ENCODE assay signal across 15 cellular contexts in genomic region chr11:10072841-10073240, GRCh38.
DNase-seq lines count a peak whose midpoint lies in the region; ATAC-seq and TF ChIP-seq lines count a peak whose summit lies in the region.
"Had no signal": no experiment of that assay in that cellular context is flagged by ENCODE, and none has a peak within 500 bp of the region (broad histone marks: within the 10 kb centered on the region; RNA-seq: fewer than 3 reads in every experiment).

No MANE protein-coding gene starts in this region.

- intact Hi-C loops in IMR-90 (cut with micrococcal nuclease) (loop anchor here (10.0 kb wide), 1 partner anchor 218 kb away; no protein-coding TSS in a partner anchor), Right ventricle myocardium inferior (cut with DNase I) (no loop called here)

- H3K14ac ChIP-seq in IMR-90 (replicated peaks; ENCODE audit: low read depth, low read length): peak overlapping the region; percentile 21

- no peaks in the 10 kb centered on the region; the same call in 1 of the 2 replicates for H4K20me1 ChIP-seq in IMR-90 (ENCODE audit: insufficient read depth, low read length)

- TF ChIP-seq RAD21 in IMR-90 (IDR thresholded peaks at IDR 0.05; ENCODE audit: low read length): no peak

- H4K5ac ChIP-seq in IMR-90 (ENCODE audit: low read depth, low read length): peak overlapping the region; percentile 77; the same call in 1 of the 2 replicates

- POLR2A ChIA-PET in IMR-90 (lab: Charles Lee; ENCODE audit: unreplicated experiment): interaction anchor here (0.7 kb wide), 1 partner anchor 21 kb away, joined by 3 read pairs; no protein-coding TSS in a partner anchor

- no peak overlapping the region; the same call in 2 of the 3 replicates for H2BK15ac ChIP-seq in IMR-90 (ENCODE audit: low read depth, low read length)

- in situ Hi-C loops in IMR-90 (cut with MboI; ENCODE audit: low sequenced_read_pairs): no loop called here

- H3K4me1 ChIP-seq in IMR-90 (ENCODE audit: control insufficient read depth, insufficient read depth, low read length): peaks cover 15% of the 10 kb centered on the region
- H3K4me1 ChIP-seq: Peyer's patch had no signal

- H3K36me3 ChIP-seq in IMR-90 (ENCODE audit: control insufficient read depth, insufficient read depth, low read length): no peaks in the 10 kb centered on the region
- H3K36me3 ChIP-seq: Peyer's patch had no signal

- DNase-seq in EL (peak; percentile 35), IMR-90 (peak; percentile 35), astrocyte of the hippocampus (ENCODE audit: low read depth, low spot score) (peak; percentile 8), iris pigment epithelial cell (ENCODE audit: low read depth) (peak; percentile 31), H4 (ENCODE audit: low spot score) (no peak), Right ventricle myocardium inferior (ENCODE audit: missing footprints) (no peak)
- DNase-seq: CD4-positive, CD25-positive, alpha-beta regulatory T cell; DMS79; H7; Kasumi-1; NCI-H1105; NCI-H2029 treated with DMSO at 0.1 percent for 48 hours; NCI-H524 treated with DMSO at 0.1 percent for 48 hours; Peyer's patch had no signal

- peak overlapping the region; percentile 75; the same call in 1 of the 2 replicates for H3K27ac ChIP-seq in IMR-90 (ENCODE audit: insufficient read depth, low read length)
- H3K27ac ChIP-seq: Peyer's patch had no signal

- no peak overlapping the region; the same call in 1 of the 2 replicates for H3K4me2 ChIP-seq in IMR-90 (ENCODE audit: low read depth, low read length)

- no peaks in the 10 kb centered on the region for H3K27me3 ChIP-seq in IMR-90 (ENCODE audit: control insufficient read depth, insufficient read depth, low read length)
- H3K27me3 ChIP-seq: Peyer's patch had no signal

- H3K4me3 ChIP-seq in IMR-90 (ENCODE audit: insufficient read depth, low read depth, low read length): no peak overlapping the region
- H3K4me3 ChIP-seq: Peyer's patch had no signal

- no peaks in the 10 kb centered on the region for H3K9me3 ChIP-seq in IMR-90 (ENCODE audit: control insufficient read depth, insufficient read depth, low read length)
- H3K9me3 ChIP-seq: Peyer's patch had no signal

- peak overlapping the region; percentile 76 for H2BK5ac ChIP-seq in IMR-90 (ENCODE audit: low read depth, low read length, poor library complexity, severe bottlenecking)

- H4K8ac ChIP-seq in IMR-90 (ENCODE audit: low read depth in 2 of 2, low read length in 2 of 2): peak overlapping the region in 1 of 2 experiments; percentile 63; a peak in 1 of 4 replicates

- BruUV-seq in IMR-90 (replicated peaks; lab: Mats Ljungman, UMichigan): no TSS peak

- ATAC-seq in IMR-90 (ENCODE audit: low read depth) (no peak), Right ventricle myocardium inferior (no peak), GM21529 (IDR thresholded peaks at IDR 0.05; ENCODE audit: unreplicated experiment) (no peak)

- no peak for TF ChIP-seq CTCF in IMR-90 (conservative IDR thresholded peaks at IDR 0.05; ENCODE audit: low read depth, low read length)

- H2BK120ac ChIP-seq in IMR-90 (ENCODE audit: low read depth, low read length): peak overlapping the region; percentile 74

- H2AK9ac ChIP-seq in IMR-90 (replicated peaks; ENCODE audit: low read depth, low read length, poor library complexity): no peak overlapping the region

- H3K9me1 ChIP-seq in IMR-90 (ENCODE audit: insufficient read depth, low read length): peaks cover 11% of the 10 kb centered on the region

- dilution Hi-C loops in IMR-90 (cut with HindIII; ENCODE audit: low sequenced_read_pairs, unreplicated experiment): no loop called here

- peak overlapping the region; percentile 61 for H3K4ac ChIP-seq in IMR-90 (ENCODE audit: low read depth, low read length)

- H4K91ac ChIP-seq in IMR-90 (ENCODE audit: insufficient read depth, low read depth, low read length): peak overlapping the region; percentile 74

- H2AK5ac ChIP-seq in IMR-90 (ENCODE audit: low read depth, low read length): peak overlapping the region; percentile 85

- no peak overlapping the region for H3K9ac ChIP-seq in IMR-90 (ENCODE audit: low read depth, low read length)

- H2AFZ ChIP-seq in IMR-90 (replicated peaks; ENCODE audit: low read length, poor library complexity): no peak overlapping the region

- no peak for TF ChIP-seq POLR2A in IMR-90 (IDR thresholded peaks at IDR 0.05; ENCODE audit: low read depth, low read length)

- CTCF ChIA-PET in IMR-90 (lab: Yijun Ruan, JAX): no interaction called here

- H3K56ac ChIP-seq in IMR-90 (ENCODE audit: extremely low read depth, insufficient read depth, low read length): no peak overlapping the region; the same call in 1 of the 2 replicates

- WGBS in IMR-90 (ENCODE audit: extremely low coverage in 2 of 2, insufficient read length in 1 of 2), 2 experiments: no CpG with 5 or more reads among the region's 3 CpGs

- peak overlapping the region; percentile 53; the same call in 1 of the 2 replicates for H2BK20ac ChIP-seq in IMR-90 (ENCODE audit: low read depth, low read length)

- H3K23ac ChIP-seq in IMR-90 (ENCODE audit: low read depth, low read length): no peak overlapping the region; the same call in 1 of the 2 replicates

- peak overlapping the region; percentile 7; the same call in 1 of the 2 replicates for H3K18ac ChIP-seq in IMR-90 (ENCODE audit: low read depth, low read length)

- peaks cover 19 to 48% of the 10 kb centered on the region in 2 experiments for H3K79me1 ChIP-seq in IMR-90 (ENCODE audit: low read depth in 1 of 2, low read length in 2 of 2)

TF ChIP-seq in IMR-90, 13 proteins besides CTCF, POLR2A, EP300 and RAD21:
- no peak for TF ChIP-seq SMC3 (IDR thresholded peaks at IDR 0.05; ENCODE audit: low read depth, low read length)
- no peak for TF ChIP-seq USF2 (IDR thresholded peaks at IDR 0.05; ENCODE audit: low read depth, low read length)
- no peak for TF ChIP-seq MXI1 (IDR thresholded peaks at IDR 0.05; ENCODE audit: borderline replicate concordance, low read depth, low read length)
- TF ChIP-seq MAFK (IDR thresholded peaks at IDR 0.05; ENCODE audit: low read depth, low read length): no peak
- TF ChIP-seq ELK1 (IDR thresholded peaks at IDR 0.05; ENCODE audit: borderline replicate concordance, low read depth, low read length): no peak
- TF ChIP-seq RCOR1 (IDR thresholded peaks at IDR 0.05; ENCODE audit: insufficient replicate concordance, low read length): no peak
- no peak for TF ChIP-seq NFE2L2 (IDR thresholded peaks at IDR 0.05; ENCODE audit: low read depth, low read length)
- no peak for TF ChIP-seq FOS (IDR thresholded peaks at IDR 0.05; ENCODE audit: low read depth, low read length)
- TF ChIP-seq CEBPB (IDR thresholded peaks at IDR 0.05; ENCODE audit: low read depth, low read length): no peak
- TF ChIP-seq MAZ (IDR thresholded peaks at IDR 0.05; ENCODE audit: borderline replicate concordance, low read depth, low read length): no peak
- TF ChIP-seq RFX5 (IDR thresholded peaks at IDR 0.05; ENCODE audit: low read depth, low read length): no peak
- TF ChIP-seq BHLHE40 (IDR thresholded peaks at IDR 0.05; ENCODE audit: low read depth, low read length): no peak
- TF ChIP-seq CHD1 (IDR thresholded peaks at IDR 0.05; ENCODE audit: low read depth, low read length): no peak

Comparison
In these comparisons a context has a peak if more than half of its experiments do, and no peak if none do; other contexts are left out.
1. DNase-seq: peak in EL (single experiment), IMR-90 (single experiment), astrocyte of the hippocampus (single experiment) and iris pigment epithelial cell (single experiment); none in H4 (single experiment) and Right ventricle myocardium inferior (single experiment).